ENCODE assay signal across 9 cellular contexts in the genomic region with DNA sequence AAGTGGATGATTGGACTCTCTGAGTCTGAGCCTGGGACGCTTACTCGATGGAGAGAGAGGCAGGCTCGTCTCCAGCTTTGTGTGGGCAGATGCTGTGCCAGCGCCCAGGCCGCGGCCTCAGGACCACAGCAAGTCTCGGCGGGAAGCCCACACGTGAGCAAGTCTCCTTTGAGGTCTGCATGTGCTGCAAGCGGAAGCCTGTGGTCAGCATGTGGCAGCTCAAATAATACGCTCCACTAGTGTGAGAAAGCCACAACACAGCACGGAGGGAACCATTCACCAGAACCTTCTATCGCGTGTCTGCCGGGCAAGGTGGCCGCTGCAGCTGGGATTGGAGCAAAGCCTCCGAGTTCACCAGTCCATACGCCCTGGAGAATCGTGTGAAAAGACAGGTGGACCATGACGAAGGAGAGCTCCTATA.
DNase-seq lines count a peak whose midpoint lies in the region; ATAC-seq and TF ChIP-seq lines count a peak whose summit lies in the region.
"Had no signal": no experiment of that assay in that cellular context is flagged by ENCODE, and none has a peak within 500 bp of the region (broad histone marks: within the 10 kb centered on the region; RNA-seq: fewer than 3 reads in every experiment).

No MANE protein-coding gene starts in this region.

- no peak for TF ChIP-seq CTCF in GM13977 (IDR thresholded peaks at IDR 0.05; ENCODE audit: extremely low read depth, insufficient read depth, missing control alignments)
- no peak for TF ChIP-seq CTCF in Peyer's patch (IDR thresholded peaks at IDR 0.05)
- no peak for TF ChIP-seq CTCF in tibial artery (IDR thresholded peaks at IDR 0.05)

- H3K4me3 ChIP-seq in Peyer's patch (no peak overlapping the region), tibial artery (no peak overlapping the region)

- peaks cover 12% of the 10 kb centered on the region for H3K4me1 Mint-ChIP-seq in activated naive CD8-positive, alpha-beta T cell treated with anti-CD3 and anti-CD28 coated beads, Interleukin-2, amount 50 U/mL, for 24 hours

- H3K9me3 Mint-ChIP-seq in activated naive CD8-positive, alpha-beta T cell treated with anti-CD3 and anti-CD28 coated beads, Interleukin-2, amount 50 U/mL, for 24 hours = peaks cover 10% of the 10 kb centered on the region

- TF ChIP-seq POLR2A in Peyer's patch (IDR thresholded peaks at IDR 0.05) = no peak

- H3K4me3 Mint-ChIP-seq in activated naive CD8-positive, alpha-beta T cell treated with anti-CD3 and anti-CD28 coated beads, Interleukin-2, amount 50 U/mL, for 24 hours = no peak overlapping the region

- no peak overlapping the region for H3K27ac ChIP-seq in Peyer's patch
- no peak overlapping the region for H3K27ac ChIP-seq in tibial artery
- H3K27ac ChIP-seq: epithelial cell of prostate had no signal

- no peaks in the 10 kb centered on the region for H3K9me3 ChIP-seq in Peyer's patch
- no peaks in the 10 kb centered on the region for H3K9me3 ChIP-seq in tibial artery

- intact Hi-C loops in tibial artery (cut with DNase I; ENCODE audit: low total_unique reads) = loop anchor here (10.0 kb wide), 1 partner anchor 1578 kb away; no protein-coding TSS in a partner anchor

- H3K27me3 Mint-ChIP-seq in activated naive CD8-positive, alpha-beta T cell treated with anti-CD3 and anti-CD28 coated beads, Interleukin-2, amount 50 U/mL, for 24 hours = peaks cover 47% of the 10 kb centered on the region

- peak; percentile 97 for ATAC-seq in HG02759 (IDR thresholded peaks at IDR 0.05; ENCODE audit: unreplicated experiment)
- peak; percentile 40 for ATAC-seq in activated naive CD8-positive, alpha-beta T cell treated with anti-CD3 and anti-CD28 coated beads, Interleukin-2, amount 50 U/mL, for 24 hours

- no peak overlapping the region for H3K27ac Mint-ChIP-seq in activated naive CD8-positive, alpha-beta T cell treated with anti-CD3 and anti-CD28 coated beads, Interleukin-2, amount 50 U/mL, for 24 hours

- H3K27me3 ChIP-seq in Peyer's patch = no peaks in the 10 kb centered on the region
- H3K27me3 ChIP-seq in tibial artery = no peaks in the 10 kb centered on the region

- H3K4me1 ChIP-seq in Peyer's patch (no peaks in the 10 kb centered on the region), tibial artery (no peaks in the 10 kb centered on the region)

- in situ Hi-C loops in GM13977 (cut with MboI; ENCODE audit: low pct_unique_long_range_greater_than_20kb, low sequenced_read_pairs, unreplicated experiment) = no loop called here

- H3K36me3 ChIP-seq in Peyer's patch (no peaks in the 10 kb centered on the region), tibial artery (no peaks in the 10 kb centered on the region)

- no peaks in the 10 kb centered on the region for H3K36me3 Mint-ChIP-seq in activated naive CD8-positive, alpha-beta T cell treated with anti-CD3 and anti-CD28 coated beads, Interleukin-2, amount 50 U/mL, for 24 hours (ENCODE audit: low read depth)

- peak; percentile 36 for DNase-seq in GM13977 (ENCODE audit: low spot score)
- DNase-seq in Peyer's patch = peak; percentile 30 to 72 (median 48)
- peak; percentile 19 for DNase-seq in activated naive CD8-positive, alpha-beta T cell treated with anti-CD3 and anti-CD28 coated beads, Interleukin-2, amount 50 U/mL, for 24 hours
- DNase-seq in stimulated activated CD8-positive, alpha-beta memory T cell treated with anti-CD3 and anti-CD28 coated beads, Interleukin-2, amount 100 ng/mL, for 48 hours (ENCODE audit: low read depth in 2 of 2) = peak; percentile 14 to 15
- DNase-seq in ureter (ENCODE audit: low spot score) = no peak
- no peak for DNase-seq in tibial artery
- DNase-seq in SIG-M5 (lab: John Stamatoyannopoulos, UW) = no peak

Comparison
In these comparisons a context has a peak if more than half of its experiments do, and no peak if none do; other contexts are left out.
1. DNase-seq: peak in GM13977 (single experiment), Peyer's patch (3 of 3), activated naive CD8-positive, alpha-beta T cell treated with anti-CD3 and anti-CD28 coated beads, Interleukin-2, amount 50 U/mL, for 24 hours (single experiment) and stimulated activated CD8-positive, alpha-beta memory T cell treated with anti-CD3 and anti-CD28 coated beads, Interleukin-2, amount 100 ng/mL, for 48 hours (2 of 2); none in ureter (single experiment), tibial artery (0 of 2) and SIG-M5 (single experiment).